8 cellular contexts compared by ENCODE assay signal in the genomic region with DNA sequence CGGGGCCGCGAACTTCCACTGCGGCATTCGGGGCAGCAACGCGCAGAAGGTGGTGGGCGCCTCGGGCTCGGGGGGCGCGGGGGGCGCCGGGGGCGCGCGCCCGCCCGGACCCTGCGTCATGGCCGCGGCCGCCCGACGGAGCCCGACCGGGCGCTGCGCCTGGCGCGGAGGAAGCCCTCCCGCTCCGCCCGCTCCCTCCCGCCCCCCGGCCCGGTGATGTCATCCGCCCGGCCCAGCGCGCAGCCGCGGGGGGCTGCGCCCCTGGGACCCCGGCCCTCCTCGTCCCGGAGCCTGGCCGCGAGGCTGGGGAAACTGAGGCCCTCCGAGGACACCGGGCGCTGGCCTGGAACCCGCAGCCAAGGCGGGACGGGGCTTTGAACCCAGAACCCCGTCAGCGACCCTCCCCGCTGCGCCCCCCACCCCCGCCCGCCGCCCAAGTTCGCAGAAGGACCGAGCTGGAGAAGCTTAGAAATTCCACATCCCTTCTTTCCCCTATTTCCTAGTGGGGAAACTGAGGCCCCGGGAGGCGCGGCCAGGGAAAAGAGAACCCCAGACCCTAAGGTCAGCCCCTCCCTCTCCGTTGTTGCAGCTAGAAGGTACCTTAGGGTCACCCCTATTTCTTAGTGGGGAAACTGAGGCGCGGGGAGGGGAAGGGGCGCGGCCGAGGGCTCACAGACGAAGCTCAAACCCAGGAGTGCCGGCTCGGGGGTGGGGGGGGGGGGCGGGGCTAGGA.
DNase-seq lines count a peak whose midpoint lies in the region; ATAC-seq lines count a peak whose summit lies in the region.

Gene SHC2, minus strand, starts transcription at position 157 of the 733 bp plus-strand sequence. Its CDS starts 37 bp downstream, at position 120.

- peak within 1 kb of the TSS; percentile 60 for H3K9ac ChIP-seq in iPS-15b (ENCODE audit: low read depth, low read length)

- H3K27me3 ChIP-seq in iPS-15b (ENCODE audit: control insufficient read depth, insufficient read depth, low read length): peaks cover 6% of the 10 kb centered on the region

- peaks cover 9% of the 10 kb centered on the region for H3K4me1 Mint-ChIP-seq in activated naive CD8-positive, alpha-beta T cell treated with anti-CD3 and anti-CD28 coated beads, Interleukin-2, amount 50 U/mL, for 24 hours

- ATAC-seq in activated naive CD8-positive, alpha-beta T cell treated with anti-CD3 and anti-CD28 coated beads, Interleukin-2, amount 50 U/mL, for 24 hours: no peak
- ATAC-seq in GM18858 (IDR thresholded peaks at IDR 0.05; ENCODE audit: unreplicated experiment) (no peak), GM18498 (IDR thresholded peaks at IDR 0.05; ENCODE audit: unreplicated experiment) (no peak)

- H3K9me3 ChIP-seq in iPS-15b (ENCODE audit: control insufficient read depth, insufficient read depth, low read length): no peaks in the 10 kb centered on the region

- H3K27ac ChIP-seq in skin epidermis: peak within 1 kb of the TSS in 16 of 21 experiments; percentile 13 to 88 (median 66)

- no peaks in the 10 kb centered on the region for H3K36me3 Mint-ChIP-seq in activated naive CD8-positive, alpha-beta T cell treated with anti-CD3 and anti-CD28 coated beads, Interleukin-2, amount 50 U/mL, for 24 hours (ENCODE audit: low read depth)

- H3K36me3 ChIP-seq in iPS-15b (ENCODE audit: control insufficient read depth, insufficient read depth, low read length): no peaks in the 10 kb centered on the region

- peak within 1 kb of the TSS; percentile 67 for H3K4me3 Mint-ChIP-seq in activated naive CD8-positive, alpha-beta T cell treated with anti-CD3 and anti-CD28 coated beads, Interleukin-2, amount 50 U/mL, for 24 hours

- peaks cover 24% of the 10 kb centered on the region for H3K27me3 Mint-ChIP-seq in activated naive CD8-positive, alpha-beta T cell treated with anti-CD3 and anti-CD28 coated beads, Interleukin-2, amount 50 U/mL, for 24 hours

- H3K4me3 ChIP-seq in iPS-15b (ENCODE audit: low read depth, low read length) (peak within 1 kb of the TSS; percentile 70), skin epidermis (peak within 1 kb of the TSS; percentile 25 to 63 (median 46))

- DNase-seq in DMS 273 (lab: John Stamatoyannopoulos, UW; ENCODE audit: unreplicated experiment): peak; percentile 50
- DNase-seq in DMS 273 treated with DMSO at 0.1 percent for 48 hours (lab: John Stamatoyannopoulos, UW): no peak
- DNase-seq in activated naive CD8-positive, alpha-beta T cell treated with anti-CD3 and anti-CD28 coated beads, Interleukin-2, amount 50 U/mL, for 24 hours: no peak
- DNase-seq in stimulated activated CD4-positive, alpha-beta T cell treated with anti-CD3 and anti-CD28 coated beads, Interleukin-4, amount 100 ng/mL, for 24 hours: no peak

- no peak within 1 kb of the TSS for H3K27ac Mint-ChIP-seq in activated naive CD8-positive, alpha-beta T cell treated with anti-CD3 and anti-CD28 coated beads, Interleukin-2, amount 50 U/mL, for 24 hours

- H3K9me3 Mint-ChIP-seq in activated naive CD8-positive, alpha-beta T cell treated with anti-CD3 and anti-CD28 coated beads, Interleukin-2, amount 50 U/mL, for 24 hours: peaks cover 4% of the 10 kb centered on the region

- peaks cover 3% of the 10 kb centered on the region for H3K4me1 ChIP-seq in iPS-15b (ENCODE audit: control insufficient read depth, insufficient read depth, low read length)
